1 cellular context compared by ENCODE assay signal in the genomic region with DNA sequence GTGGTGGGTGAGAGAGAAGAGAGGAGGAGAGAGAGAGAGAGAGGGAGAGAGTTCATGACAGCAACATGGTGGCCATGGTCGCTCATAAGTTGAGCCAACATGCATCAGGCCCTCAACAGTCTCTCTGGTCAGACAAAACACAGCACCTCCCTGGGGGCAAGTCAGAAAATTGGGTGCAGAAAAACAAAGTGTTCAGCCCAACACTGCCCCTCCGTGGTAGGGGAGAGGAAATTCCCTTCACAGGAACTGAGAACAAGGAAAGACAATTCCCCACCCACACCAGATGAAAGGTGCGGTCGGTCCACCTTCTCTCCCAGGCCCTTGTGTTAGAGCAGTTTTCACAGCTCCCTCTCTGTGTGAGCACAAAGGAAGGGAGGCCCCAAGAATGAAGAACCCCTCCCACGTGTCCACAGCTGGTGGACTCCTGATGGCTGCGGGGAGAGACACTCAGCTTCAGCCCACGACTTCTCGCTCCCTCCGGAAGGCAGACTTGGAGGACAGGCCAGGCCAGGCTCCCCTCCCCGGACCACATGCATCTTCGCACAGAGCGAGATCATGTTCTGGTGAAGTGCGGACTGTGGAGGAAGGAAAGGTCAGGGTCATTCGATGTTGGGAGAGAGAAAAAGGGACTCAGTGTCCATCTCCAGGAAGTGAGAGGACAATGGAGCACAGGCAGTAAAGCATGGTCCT.
A peak's percentile ranks its signal among the peaks of the same experiment; 100 is the strongest.
TF ChIP-seq lines count a peak whose summit lies in the region.

No MANE protein-coding gene starts in this region.

TF ChIP-seq in GM12878, 131 proteins besides CTCF, POLR2A, EP300 and RAD21 (continued from another document):
- TF ChIP-seq, protein P1, sequence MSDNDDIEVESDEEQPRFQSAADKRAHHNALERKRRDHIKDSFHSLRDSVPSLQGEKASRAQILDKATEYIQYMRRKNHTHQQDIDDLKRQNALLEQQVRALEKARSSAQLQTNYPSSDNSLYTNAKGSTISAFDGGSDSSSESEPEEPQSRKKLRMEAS (IDR thresholded peaks at IDR 0.05; ENCODE audit: low read depth, low read length) = no peak
- TF ChIP-seq DPF2 (IDR thresholded peaks at IDR 0.05) (0 out of 2 replicates have a peak, but pooled peaks have one; percentile 42), POU2F2 (IDR thresholded peaks at IDR 0.05; ENCODE audit: borderline replicate concordance, low read depth, low read length) (peak; percentile 32; the same call in 1 of the 3 replicates), ASH2L (IDR thresholded peaks at IDR 0.05; ENCODE audit: borderline replicate concordance, low read depth) (no peak), IKZF1 (conservative IDR thresholded peaks at IDR 0.05) (peak; percentile 72)
- TF ChIP-seq, protein P2, sequence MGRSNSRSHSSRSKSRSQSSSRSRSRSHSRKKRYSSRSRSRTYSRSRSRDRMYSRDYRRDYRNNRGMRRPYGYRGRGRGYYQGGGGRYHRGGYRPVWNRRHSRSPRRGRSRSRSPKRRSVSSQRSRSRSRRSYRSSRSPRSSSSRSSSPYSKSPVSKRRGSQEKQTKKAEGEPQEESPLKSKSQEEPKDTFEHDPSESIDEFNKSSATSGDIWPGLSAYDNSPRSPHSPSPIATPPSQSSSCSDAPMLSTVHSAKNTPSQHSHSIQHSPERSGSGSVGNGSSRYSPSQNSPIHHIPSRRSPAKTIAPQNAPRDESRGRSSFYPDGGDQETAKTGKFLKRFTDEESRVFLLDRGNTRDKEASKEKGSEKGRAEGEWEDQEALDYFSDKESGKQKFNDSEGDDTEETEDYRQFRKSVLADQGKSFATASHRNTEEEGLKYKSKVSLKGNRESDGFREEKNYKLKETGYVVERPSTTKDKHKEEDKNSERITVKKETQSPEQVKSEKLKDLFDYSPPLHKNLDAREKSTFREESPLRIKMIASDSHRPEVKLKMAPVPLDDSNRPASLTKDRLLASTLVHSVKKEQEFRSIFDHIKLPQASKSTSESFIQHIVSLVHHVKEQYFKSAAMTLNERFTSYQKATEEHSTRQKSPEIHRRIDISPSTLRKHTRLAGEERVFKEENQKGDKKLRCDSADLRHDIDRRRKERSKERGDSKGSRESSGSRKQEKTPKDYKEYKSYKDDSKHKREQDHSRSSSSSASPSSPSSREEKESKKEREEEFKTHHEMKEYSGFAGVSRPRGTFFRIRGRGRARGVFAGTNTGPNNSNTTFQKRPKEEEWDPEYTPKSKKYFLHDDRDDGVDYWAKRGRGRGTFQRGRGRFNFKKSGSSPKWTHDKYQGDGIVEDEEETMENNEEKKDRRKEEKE (IDR thresholded peaks at IDR 0.05) = no peak
